In the genomic region with DNA sequence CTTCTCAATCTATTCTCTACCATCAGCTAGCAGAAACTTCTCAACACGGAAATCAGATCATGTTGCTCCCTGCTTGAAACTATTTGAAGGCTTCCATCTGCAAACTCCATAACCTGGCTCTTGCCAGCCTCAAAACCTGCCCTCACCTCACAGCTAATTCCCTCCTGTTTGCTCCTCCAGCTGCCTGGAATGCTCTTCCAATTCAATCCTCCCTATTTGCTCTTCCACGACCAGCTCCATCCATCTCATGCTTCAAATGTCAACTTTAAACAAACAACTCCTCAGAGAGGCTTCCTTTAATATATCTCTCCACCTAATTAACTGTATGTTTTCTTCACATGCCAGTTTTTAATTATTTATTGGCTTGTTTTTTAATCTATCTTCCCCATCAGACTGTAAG, we compare ENCODE assay signal across 8 cellular contexts. TPM values are rescaled to one million over a fixed set of nuclear protein-coding genes. Genes with fewer than 3 reads are reported as not detected.
DNase-seq lines count a peak whose midpoint lies in the region; ATAC-seq, FAIRE-seq and TF ChIP-seq lines count a peak whose summit lies in the region.

No MANE protein-coding gene starts in this region.

- peak overlapping the region; percentile 98 for H3K27ac Mint-ChIP-seq in memory B cell

- in situ Hi-C loops in K562 (cut with MboI), result no loop called here

- no peak for TF ChIP-seq RAD21 in K562 (CRISPR knock-in tag; conservative IDR thresholded peaks at IDR 0.05 in 1 of 2, IDR thresholded peaks at IDR 0.05 in 1 of 2)

- FAIRE-seq in K562 (lab: Jason Lieb, UNC), result no peak

- no peak for TF ChIP-seq POLR2A in K562 (conservative IDR thresholded peaks at IDR 0.05)

- POLR2A ChIA-PET in AG04449 (lab: Yijun Ruan, JAX) (no interaction called here), K562 (lab: Yijun Ruan, JAX) (interaction anchor here (0.7 to 1.2 kb wide), 3 partner anchors 10 to 30 kb away, joined by 3 to 7 read pairs (median 3); partner anchors contain the start of gene IFT74)

- H2AFZ ChIP-seq in K562 (ENCODE audit: low read depth, low read length), result no peak overlapping the region

- H3K27me3 Mint-ChIP-seq in memory B cell, result peaks cover 2% of the 10 kb centered on the region

- intact Hi-C loops in K562 (cut with micrococcal nuclease), result no loop called here

- H3K9me3 Mint-ChIP-seq in memory B cell, result no peaks in the 10 kb centered on the region

- H3K4me3 Mint-ChIP-seq in memory B cell, result peak overlapping the region; percentile 87

- no peak for TF ChIP-seq EP300 in K562 (IDR thresholded peaks at IDR 0.05; ENCODE audit: low read length)

- peak overlapping the region; percentile 69 for H3K4me2 ChIP-seq in K562 (ENCODE audit: insufficient read depth, low read length)

- ATAC-seq in K562, result no peak
- no peak for ATAC-seq in memory B cell (ENCODE audit: low read depth)
- ATAC-seq in GM21529 (IDR thresholded peaks at IDR 0.05; ENCODE audit: unreplicated experiment), result no peak

- no peaks in the 10 kb centered on the region for H3K9me1 ChIP-seq in K562 (ENCODE audit: control insufficient read depth, insufficient read depth, low read length)

- no TSS peak for BruUV-seq in K562 (replicated peaks; lab: Mats Ljungman, UMichigan)

- WGBS in K562 (ENCODE audit: insufficient coverage, low coverage, missing lambda C conversion rate), result 0% methylated on average over 2 of the region's 2 CpGs

- H4K20me1 ChIP-seq in K562 (replicated peaks; ENCODE audit: control insufficient read depth, insufficient read depth, low read length), result no peaks in the 10 kb centered on the region

- peaks cover 0 to 2% of the 10 kb centered on the region in 2 experiments; a peak in 3 of 5 replicates for H3K4me1 ChIP-seq in K562 (replicated peaks in 1 of 2; ENCODE audit: control insufficient read depth in 2 of 2, insufficient read depth in 2 of 2, low read length in 2 of 2)

- H3K27ac ChIP-seq in HL-60 (replicated peaks) (no peak overlapping the region), K562 (ENCODE audit: extremely low read depth, low read depth, low read length) (peak overlapping the region; percentile 96; the same call in 2 of the 3 replicates)

- peaks cover 62% of the 10 kb centered on the region for H3K79me2 ChIP-seq in K562 (ENCODE audit: control insufficient read depth, insufficient read depth, low read length)

- H3K27me3 ChIP-seq in HL-60 (ENCODE audit: insufficient read depth, poor library complexity, severe bottlenecking), result no peaks in the 10 kb centered on the region
- no peaks in the 10 kb centered on the region for H3K27me3 ChIP-seq in K562 (ENCODE audit: control insufficient read depth in 2 of 2, insufficient read depth in 2 of 2, low read length in 2 of 2)

- H3K4me3 ChIP-seq in AG04449 (ENCODE audit: low read depth, low read length), result peak overlapping the region; percentile 94
- H3K4me3 ChIP-seq in HL-60 (replicated peaks; ENCODE audit: insufficient read depth, low read length), result peak overlapping the region; percentile 74
- H3K4me3 ChIP-seq in K562, result peak overlapping the region; percentile 71

- H3K4me1 Mint-ChIP-seq in memory B cell, result peaks cover 31% of the 10 kb centered on the region

- H3K36me3 Mint-ChIP-seq in memory B cell, result peaks cover 8% of the 10 kb centered on the region

- H3K9ac ChIP-seq in K562 (ENCODE audit: insufficient read depth in 1 of 2, low read depth in 2 of 2, low read length in 2 of 2), result peak overlapping the region in 1 of 2 experiments; percentile 85; a peak in 3 of 4 replicates

- H3K36me3 ChIP-seq in K562 (ENCODE audit: control insufficient read depth, insufficient read depth, low read length), result 0 out of 3 replicates have a peak, but pooled peaks cover 5% of the 10 kb centered on the region

- CTCF ChIA-PET in AG04449 (lab: Yijun Ruan, JAX) (no interaction called here), K562 (lab: Yijun Ruan, JAX; ENCODE audit: low intra/inter-chr PET ratio) (no interaction called here)

- no peak for DNase-seq in AG04449 (ENCODE audit: low read depth, low spot score)
- DNase-seq in HL-60 (ENCODE audit: low read depth in 1 of 2, low spot score in 1 of 2), result no peak
- no peak for DNase-seq in K562 (ENCODE audit: extremely low read depth in 1 of 4, low spot score in 3 of 4)
- no peak for DNase-seq in memory B cell (ENCODE audit: low spot score in 2 of 2)
- DNase-seq in KG1 (lab: John Stamatoyannopoulos, UW), result no peak
- DNase-seq in activated effector memory CD4-positive, alpha-beta T cell treated with anti-CD3 and anti-CD28 coated beads, Interleukin-2, amount 50 U/mL, for 16 hours, result no peak
- DNase-seq in A172 (ENCODE audit: low spot score), result no peak

- no peaks in the 10 kb centered on the region for H3K9me3 ChIP-seq in K562 (replicated peaks; ENCODE audit: control insufficient read depth, insufficient read depth, low read depth, low read length)

- TF ChIP-seq CTCF in AG04449 (IDR thresholded peaks at IDR 0.05; ENCODE audit: insufficient read depth, low read length, missing control alignments) (no peak), HL-60 (IDR thresholded peaks at IDR 0.05; ENCODE audit: insufficient read depth, low read length) (no peak), K562 (IDR thresholded peaks at IDR 0.05 in 2 of 3, conservative IDR thresholded peaks at IDR 0.05 in 1 of 3; ENCODE audit: insufficient read depth in 2 of 3, low read depth in 1 of 3, low read length in 3 of 3) (no peak)

RNA-seq across cellular contexts. Expression of gene PLAA, which starts 1.5 kb away (rescaled TPM):
- 10.5 and 32.0 TPM in 2 replicates for total RNA-seq in K562 (2011; cell fraction: chromatin; rRNA removed; ENCODE audit: low replicate concordance)
- 5.3 TPM in 2 replicates for total RNA-seq in K562 (2011; cell fraction: nucleolus; rRNA removed)
- total RNA-seq in K562 (2011; cell fraction: nucleoplasm; rRNA removed), result 8.2 and 13.6 TPM in 2 replicates
- total RNA-seq in K562 (2014; rRNA removed) (16.4 and 18.0 TPM in 2 replicates), K562 (2014; rRNA removed; fragmentation: Illumina TruSeq; extraction: Trizol) (18.3 and 21.7 TPM in 2 replicates), K562 (2015; rRNA removed; fragmentation: Illumina TruSeq; extraction: Trizol) (14.7 and 16.6 TPM in 2 replicates), K562 (2021) (17.9 and 19.2 TPM in 2 replicates)
- polyA plus RNA-seq in K562 (2011; rRNA removed) (8.9 and 10.1 TPM in 2 replicates), K562 (2014; fragmentation: Illumina TruSeq; extraction: Trizol) (20.7 and 21.1 TPM in 2 replicates), K562 (2014; fragmentation: Nextera tagmentation; extraction: Ambion mirVana) (1 to 10 TPM; 3.5 to 3.8 TPM), K562 (2014; rRNA removed) (9.4 and 10.4 TPM in 2 replicates)
- polyA plus RNA-seq in K562 (2011; cell fraction: cytosol; rRNA removed), result 5.0 and 5.5 TPM in 2 replicates
- polyA plus RNA-seq in K562 (2011; cell fraction: nucleus; rRNA removed), result 7.0 and 7.2 TPM in 2 replicates
- polyA plus RNA-seq in K562 (2012), result 15.9 and 17.2 TPM in 2 replicates
- polyA minus RNA-seq in K562 (2011; rRNA and poly(A)+ RNA removed), result 22.6 and 27.9 TPM in 2 replicates
- polyA minus RNA-seq in K562 (2011; cell fraction: cytosol; rRNA and poly(A)+ RNA removed), result 8.9 and 18.3 TPM in 2 replicates
- 6.1 and 12.0 TPM in 2 replicates for polyA minus RNA-seq in K562 (2011; cell fraction: nucleus; rRNA and poly(A)+ RNA removed)
- 41.3 and 44.3 TPM in 2 replicates for total RNA-seq in A172 (2014; rRNA removed; shearing (Covaris generic))

RNA-seq across cellular contexts. Expression of gene IFT74, which starts 10.6 kb away (rescaled TPM):
- total RNA-seq in K562 (2011; cell fraction: chromatin; rRNA removed; ENCODE audit: low replicate concordance), result 11.8 and 13.2 TPM in 2 replicates
- 5.3 and 6.6 TPM in 2 replicates for total RNA-seq in K562 (2011; cell fraction: nucleolus; rRNA removed)
- 6.5 and 12.4 TPM in 2 replicates for total RNA-seq in K562 (2011; cell fraction: nucleoplasm; rRNA removed)
- 6.1 and 8.2 TPM in 2 replicates for total RNA-seq in K562 (2014; rRNA removed)
- 12.7 and 14.7 TPM in 2 replicates for total RNA-seq in K562 (2014; rRNA removed; fragmentation: Illumina TruSeq; extraction: Trizol)
- total RNA-seq in K562 (2015; rRNA removed; fragmentation: Illumina TruSeq; extraction: Trizol), result 10.8 and 13.2 TPM in 2 replicates
- total RNA-seq in K562 (2021), result 8.5 and 9.3 TPM in 2 replicates
- 6.5 and 11.1 TPM in 2 replicates for polyA plus RNA-seq in K562 (2011; rRNA removed)
- polyA plus RNA-seq in K562 (2011; cell fraction: cytosol; rRNA removed), result 3.4 and 5.4 TPM in 2 replicates
- 4.5 and 4.8 TPM in 2 replicates for polyA plus RNA-seq in K562 (2011; cell fraction: nucleus; rRNA removed)
- 7.4 and 9.1 TPM in 2 replicates for polyA plus RNA-seq in K562 (2012)
- polyA plus RNA-seq in K562 (2014; fragmentation: Illumina TruSeq; extraction: Trizol), result 9.3 and 11.9 TPM in 2 replicates
- 1 to 10 TPM; 7.9 to 8.4 TPM for polyA plus RNA-seq in K562 (2014; fragmentation: Nextera tagmentation; extraction: Ambion mirVana)
- polyA plus RNA-seq in K562 (2014; rRNA removed), result 8.6 and 8.7 TPM in 2 replicates
- polyA minus RNA-seq in K562 (2011; rRNA and poly(A)+ RNA removed), result 7.5 and 11.0 TPM in 2 replicates
- 4.1 and 6.0 TPM in 2 replicates for polyA minus RNA-seq in K562 (2011; cell fraction: cytosol; rRNA and poly(A)+ RNA removed)
- 8.2 and 9.4 TPM in 2 replicates for polyA minus RNA-seq in K562 (2011; cell fraction: nucleus; rRNA and poly(A)+ RNA removed)
- 19.0 and 27.1 TPM in 2 replicates for total RNA-seq in A172 (2014; rRNA removed; shearing (Covaris generic))

RNA-seq across cellular contexts. Expression of gene CAAP1, which starts 53.0 kb away (rescaled TPM):
- 10.9 and 11.7 TPM in 2 replicates for total RNA-seq in K562 (2011; cell fraction: chromatin; rRNA removed; ENCODE audit: low replicate concordance)
- total RNA-seq in K562 (2011; cell fraction: nucleolus; rRNA removed), result 10.4 and 11.3 TPM in 2 replicates
- total RNA-seq in K562 (2011; cell fraction: nucleoplasm; rRNA removed), result 9.6 and 11.2 TPM in 2 replicates
- total RNA-seq in K562 (2014; rRNA removed) (16.1 and 16.8 TPM in 2 replicates), K562 (2014; rRNA removed; fragmentation: Illumina TruSeq; extraction: Trizol) (17.4 and 19.6 TPM in 2 replicates), K562 (2015; rRNA removed; fragmentation: Illumina TruSeq; extraction: Trizol) (13.3 and 14.8 TPM in 2 replicates), K562 (2021) (11.5 and 15.3 TPM in 2 replicates)
- polyA plus RNA-seq in K562 (2011; rRNA removed) (10.3 and 16.0 TPM in 2 replicates), K562 (2014; fragmentation: Illumina TruSeq; extraction: Trizol) (13.7 and 17.4 TPM in 2 replicates), K562 (2014; fragmentation: Nextera tagmentation; extraction: Ambion mirVana) (1 to 10 TPM; 8.9 TPM), K562 (2014; rRNA removed) (13.9 and 14.7 TPM in 2 replicates)
- 5.4 and 5.9 TPM in 2 replicates for polyA plus RNA-seq in K562 (2011; cell fraction: cytosol; rRNA removed)
- 6.2 and 6.7 TPM in 2 replicates for polyA plus RNA-seq in K562 (2011; cell fraction: nucleus; rRNA removed)
- polyA plus RNA-seq in K562 (2012), result 8.1 and 11.1 TPM in 2 replicates
- polyA minus RNA-seq in K562 (2011; rRNA and poly(A)+ RNA removed), result 9.6 and 11.5 TPM in 2 replicates
- 6.9 and 7.9 TPM in 2 replicates for polyA minus RNA-seq in K562 (2011; cell fraction: cytosol; rRNA and poly(A)+ RNA removed)
- 7.0 and 9.8 TPM in 2 replicates for polyA minus RNA-seq in K562 (2011; cell fraction: nucleus; rRNA and poly(A)+ RNA removed)
- total RNA-seq in A172 (2014; rRNA removed; shearing (Covaris generic)), result 25.1 and 28.8 TPM in 2 replicates

RNA-seq across cellular contexts. Expression of gene LRRC19, which starts 59.9 kb away (rescaled TPM):
- total RNA-seq in K562 (2011; cell fraction: chromatin; rRNA removed; ENCODE audit: low replicate concordance), result not detected in 2 replicates
- not detected in 2 replicates for total RNA-seq in K562 (2011; cell fraction: nucleolus; rRNA removed)
- not detected in 2 replicates for total RNA-seq in K562 (2011; cell fraction: nucleoplasm; rRNA removed)
- total RNA-seq in K562 (2014; rRNA removed), result not detected in 2 replicates
- total RNA-seq in K562 (2014; rRNA removed; fragmentation: Illumina TruSeq; extraction: Trizol), result not detected in 2 replicates
- total RNA-seq in K562 (2015; rRNA removed; fragmentation: Illumina TruSeq; extraction: Trizol), result not detected in 2 replicates
- not detected in 2 replicates for total RNA-seq in K562 (2021)
- not detected in 2 replicates for polyA plus RNA-seq in K562 (2011; rRNA removed)
- polyA plus RNA-seq in K562 (2011; cell fraction: cytosol; rRNA removed), result not detected in 2 replicates
- polyA plus RNA-seq in K562 (2011; cell fraction: nucleus; rRNA removed), result not detected in 2 replicates
- polyA plus RNA-seq in K562 (2012), result not detected in 2 replicates
- not detected in 2 replicates for polyA plus RNA-seq in K562 (2014; fragmentation: Illumina TruSeq; extraction: Trizol)
- polyA plus RNA-seq in K562 (2014; fragmentation: Nextera tagmentation; extraction: Ambion mirVana), result not detected
- polyA plus RNA-seq in K562 (2014; rRNA removed), result not detected in 2 replicates
- not detected in 2 replicates for polyA minus RNA-seq in K562 (2011; rRNA and poly(A)+ RNA removed)
- polyA minus RNA-seq in K562 (2011; cell fraction: cytosol; rRNA and poly(A)+ RNA removed), result not detected in 2 replicates
- polyA minus RNA-seq in K562 (2011; cell fraction: nucleus; rRNA and poly(A)+ RNA removed), result not detected in 2 replicates
- total RNA-seq in A172 (2014; rRNA removed; shearing (Covaris generic)), result not detected in 2 replicates
